ENCODE assay signal across 20 cellular contexts in genomic region chr20:56361888-56362287, GRCh38. TPM values are rescaled to one million over a fixed set of nuclear protein-coding genes. Genes with fewer than 3 reads are reported as not detected.
DNase-seq lines count a peak whose midpoint lies in the region; FAIRE-seq and TF ChIP-seq lines count a peak whose summit lies in the region.
"Had no signal": no experiment of that assay in that cellular context is flagged by ENCODE, and none has a peak within 500 bp of the region (broad histone marks: within the 10 kb centered on the region; RNA-seq: fewer than 3 reads in every experiment).

No MANE protein-coding gene starts in this region.

- H3K27ac ChIP-seq in CD8-positive, alpha-beta memory T cell (ENCODE audit: low read depth, low read length), result peak overlapping the region; percentile 48
- no peak overlapping the region for H3K27ac ChIP-seq in endothelial cell of umbilical vein (ENCODE audit: insufficient read depth, low read depth, low read length)
- H3K27ac ChIP-seq: BLaER1 had no signal

- POLR2A ChIA-PET in CD8-positive, alpha-beta memory T cell (lab: Charles Lee), result no interaction called here
- POLR2A ChIA-PET in endothelial cell of umbilical vein (lab: Charles Lee), result no interaction called here

- peaks cover 0 to 36% (median 11%) of the 10 kb centered on the region in 3 donors for H3K36me3 Mint-ChIP-seq in CD8-positive, alpha-beta memory T cell
- H3K36me3 Mint-ChIP-seq in neural crest cell (ENCODE audit: low read depth), result peaks cover 3% of the 10 kb centered on the region

- H3K79me2 ChIP-seq in endothelial cell of umbilical vein (ENCODE audit: control insufficient read depth, insufficient read depth, low read length), result peaks cover 2% of the 10 kb centered on the region

- no peaks in the 10 kb centered on the region for H3K9me3 ChIP-seq in CD8-positive, alpha-beta memory T cell (ENCODE audit: low read length)
- H3K9me3 ChIP-seq in endothelial cell of umbilical vein (replicated peaks; ENCODE audit: control insufficient read depth, insufficient read depth, low read length), result no peaks in the 10 kb centered on the region
- H3K9me3 ChIP-seq: BLaER1 had no signal

- TF ChIP-seq POLR2A in endothelial cell of umbilical vein (IDR thresholded peaks at IDR 0.05; ENCODE audit: low read depth, low read length), result no peak

- no peaks in the 10 kb centered on the region for H3K27me3 Mint-ChIP-seq in CD8-positive, alpha-beta memory T cell
- no peaks in the 10 kb centered on the region for H3K27me3 Mint-ChIP-seq in neural crest cell (ENCODE audit: low read depth)

- no peak for TF ChIP-seq CTCF in endothelial cell of umbilical vein (IDR thresholded peaks at IDR 0.05; ENCODE audit: extremely low read depth in 1 of 2, insufficient read depth in 1 of 2, low read depth in 1 of 2, low read length in 2 of 2)
- TF ChIP-seq CTCF in neural crest cell (conservative IDR thresholded peaks at IDR 0.05), result no peak

- CTCF ChIA-PET in CD8-positive, alpha-beta memory T cell (lab: Charles Lee), result no interaction called here
- CTCF ChIA-PET in endothelial cell of umbilical vein (lab: Charles Lee), result no interaction called here

- no TSS peak for BruUV-seq in endothelial cell of umbilical vein (replicated peaks; lab: Mats Ljungman, UMichigan)

- H3K4me2 ChIP-seq in endothelial cell of umbilical vein (ENCODE audit: insufficient read depth, low read length), result no peak overlapping the region
- H3K4me2 ChIP-seq: BLaER1 had no signal

- H3K36me3 ChIP-seq in CD8-positive, alpha-beta memory T cell (ENCODE audit: insufficient read depth, low read length), result no peaks in the 10 kb centered on the region
- H3K36me3 ChIP-seq in endothelial cell of umbilical vein (ENCODE audit: control insufficient read depth in 2 of 2, extremely low read depth in 1 of 2, insufficient read depth in 2 of 2, low read length in 2 of 2), result no peaks in the 10 kb centered on the region

- intact Hi-C loops in endothelial cell of umbilical vein (cut with micrococcal nuclease), result no loop called here

- H4K20me1 ChIP-seq in endothelial cell of umbilical vein (replicated peaks; ENCODE audit: control insufficient read depth, extremely low read depth, insufficient read depth, low read length), result no peaks in the 10 kb centered on the region
- H4K20me1 ChIP-seq: BLaER1 had no signal

- peaks cover 18 to 30% (median 23%) of the 10 kb centered on the region in 3 donors for H3K4me1 Mint-ChIP-seq in CD8-positive, alpha-beta memory T cell
- H3K4me1 Mint-ChIP-seq in neural crest cell, result peaks cover 30% of the 10 kb centered on the region

- no peak for DNase-seq in CD8-positive, alpha-beta memory T cell
- peak; percentile 14 for DNase-seq in OCI-M1 (lab: John Stamatoyannopoulos, UW)
- DNase-seq in endothelial cell of umbilical vein (ENCODE audit: low read depth, low spot score), result no peak
- no peak for DNase-seq in neural crest cell (ENCODE audit: low read depth, low spot score)
- DNase-seq in activated naive CD4-positive, alpha-beta T cell treated with Interleukin-2 at 50 U/mL for 16 hours, result no peak
- DNase-seq in stimulated activated naive CD4-positive, alpha-beta T cell treated with Interleukin-2 at 50 U/mL for 16 hours (lab: John Stamatoyannopoulos, UW), result no peak
- DNase-seq in activated CD4-positive, CD25-positive, alpha-beta regulatory T cell (lab: John Stamatoyannopoulos, UW), result no peak
- DNase-seq: 8988T; CD8-positive, alpha-beta T cell; COR-L47; DMS 273 treated with DMSO at 0.1 percent for 48 hours; DMS53; DND-41; EL; GOT3; H7; HFFc6 had no signal

- no peak for FAIRE-seq in endothelial cell of umbilical vein (lab: Jason Lieb, UNC)
- FAIRE-seq: GM12878 had no signal

- H3K27ac Mint-ChIP-seq in CD8-positive, alpha-beta memory T cell, result no peak overlapping the region
- no peak overlapping the region for H3K27ac Mint-ChIP-seq in neural crest cell (ENCODE audit: unreplicated experiment)
- H3K27ac Mint-ChIP-seq: CD8-positive, alpha-beta T cell had no signal

- no peaks in the 10 kb centered on the region for H3K9me3 Mint-ChIP-seq in CD8-positive, alpha-beta memory T cell
- no peaks in the 10 kb centered on the region for H3K9me3 Mint-ChIP-seq in neural crest cell
- H3K9me3 Mint-ChIP-seq: CD8-positive, alpha-beta T cell; HFFc6 had no signal

- H3K9ac ChIP-seq in endothelial cell of umbilical vein (replicated peaks; ENCODE audit: extremely low read depth, insufficient read depth, low read length), result no peak overlapping the region
- H3K9ac ChIP-seq: BLaER1 had no signal

- peaks cover 14% of the 10 kb centered on the region for H3K4me1 ChIP-seq in CD8-positive, alpha-beta memory T cell (ENCODE audit: insufficient read depth, low read length)
- peaks cover 6% of the 10 kb centered on the region for H3K4me1 ChIP-seq in endothelial cell of umbilical vein (ENCODE audit: control insufficient read depth, extremely low read depth, insufficient read depth, low read length)

- H3K4me3 ChIP-seq in CD8-positive, alpha-beta memory T cell (ENCODE audit: low read length), result no peak overlapping the region
- H3K4me3 ChIP-seq in endothelial cell of umbilical vein (replicated peaks in 1 of 3; ENCODE audit: insufficient read depth in 1 of 3, low read depth in 1 of 3, low read length in 3 of 3), result no peak overlapping the region
- H3K4me3 ChIP-seq: BLaER1, GM12878 had no signal

- dilution Hi-C loops in endothelial cell of umbilical vein (cut with MboI; ENCODE audit: extremely low pct_ligation_motif_present, low sequenced_read_pairs), result no loop called here

- peak overlapping the region in 1 of 7 donors; percentile 54 for H3K4me3 Mint-ChIP-seq in CD8-positive, alpha-beta memory T cell
- peak overlapping the region; percentile 69 for H3K4me3 Mint-ChIP-seq in neural crest cell
- H3K4me3 Mint-ChIP-seq: CD14-positive monocyte had no signal

- H3K9me1 ChIP-seq in endothelial cell of umbilical vein (replicated peaks; ENCODE audit: control insufficient read depth, extremely low read depth, insufficient read depth, low read length), result no peaks in the 10 kb centered on the region

- no peak overlapping the region for H2AFZ ChIP-seq in endothelial cell of umbilical vein (ENCODE audit: low read depth, low read length)

- no peaks in the 10 kb centered on the region for H3K27me3 ChIP-seq in CD8-positive, alpha-beta memory T cell (ENCODE audit: insufficient read depth, low read length, poor library complexity, severe bottlenecking)
- H3K27me3 ChIP-seq in endothelial cell of umbilical vein (ENCODE audit: control insufficient read depth in 2 of 2, insufficient read depth in 2 of 2, low read length in 2 of 2), result peaks cover 3% of the 10 kb centered on the region in 2 experiments
- H3K27me3 ChIP-seq: BLaER1 had no signal

TF ChIP-seq in endothelial cell of umbilical vein, 7 proteins besides CTCF, POLR2A, EP300 and RAD21 (continues in another document):
- peak; percentile 9 for TF ChIP-seq FOS (IDR thresholded peaks at IDR 0.05; ENCODE audit: borderline replicate concordance, insufficient read depth, low read length)

RNA-seq across cellular contexts. Expression of gene FAM210B, which starts 3.1 kb away (rescaled TPM):
- 1 to 10 TPM; 6.3 to 6.7 TPM for total RNA-seq in CD8-positive, alpha-beta memory T cell
- polyA plus RNA-seq in CD8-positive, alpha-beta memory T cell, result 31.8 TPM
- total RNA-seq in endothelial cell of umbilical vein, result 37.6 and 44.5 TPM in 2 replicates
- 20.6 and 24.6 TPM in 2 replicates for polyA plus RNA-seq in endothelial cell of umbilical vein
- 27.2 and 28.0 TPM in 2 replicates for polyA plus RNA-seq in endothelial cell of umbilical vein (2011; cell fraction: cytosol; rRNA removed)
- 8.3 and 8.8 TPM in 2 replicates for polyA plus RNA-seq in endothelial cell of umbilical vein (2011; cell fraction: nucleus; rRNA removed)
- polyA plus RNA-seq in endothelial cell of umbilical vein (2012), result 53.8 and 54.3 TPM in 2 replicates
- 24.2 and 29.9 TPM in 2 replicates for polyA minus RNA-seq in endothelial cell of umbilical vein
- polyA minus RNA-seq in endothelial cell of umbilical vein (2011; cell fraction: cytosol; rRNA and poly(A)+ RNA removed), result 10.0 TPM
- polyA minus RNA-seq in endothelial cell of umbilical vein (2011; cell fraction: nucleus; rRNA and poly(A)+ RNA removed), result 9.2 and 10.1 TPM in 2 replicates
- 30.8 and 33.2 TPM in 2 replicates for total RNA-seq in neural crest cell

RNA-seq across cellular contexts. Expression of gene AURKA, which starts 30.1 kb away (rescaled TPM):
- total RNA-seq in CD8-positive, alpha-beta memory T cell, result 10 to 100 TPM; 49.2 to 50.8 TPM
- polyA plus RNA-seq in CD8-positive, alpha-beta memory T cell, result 1.7 TPM
- 56.9 and 57.6 TPM in 2 replicates for total RNA-seq in endothelial cell of umbilical vein
- polyA plus RNA-seq in endothelial cell of umbilical vein, result 27.3 and 33.1 TPM in 2 replicates
- polyA plus RNA-seq in endothelial cell of umbilical vein (2011; cell fraction: cytosol; rRNA removed), result 41.0 and 42.5 TPM in 2 replicates
- polyA plus RNA-seq in endothelial cell of umbilical vein (2011; cell fraction: nucleus; rRNA removed), result 19.0 and 28.6 TPM in 2 replicates
- 29.7 and 55.3 TPM in 2 replicates for polyA plus RNA-seq in endothelial cell of umbilical vein (2012)
- 21.5 and 27.3 TPM in 2 replicates for polyA minus RNA-seq in endothelial cell of umbilical vein
- polyA minus RNA-seq in endothelial cell of umbilical vein (2011; cell fraction: cytosol; rRNA and poly(A)+ RNA removed), result 90.4 TPM
- 9.5 and 12.6 TPM in 2 replicates for polyA minus RNA-seq in endothelial cell of umbilical vein (2011; cell fraction: nucleus; rRNA and poly(A)+ RNA removed)
- total RNA-seq in neural crest cell, result 60.3 and 65.2 TPM in 2 replicates

RNA-seq across cellular contexts. Expression of gene CSTF1, which starts 30.6 kb away (rescaled TPM):
- 10 to 100 TPM; 54.2 to 54.7 TPM for total RNA-seq in CD8-positive, alpha-beta memory T cell
- polyA plus RNA-seq in CD8-positive, alpha-beta memory T cell, result 37.0 TPM
- 32.9 and 39.6 TPM in 2 replicates for total RNA-seq in endothelial cell of umbilical vein
- 49.3 and 51.7 TPM in 2 replicates for polyA plus RNA-seq in endothelial cell of umbilical vein
- polyA plus RNA-seq in endothelial cell of umbilical vein (2011; cell fraction: cytosol; rRNA removed), result 38.8 and 41.4 TPM in 2 replicates
- 33.5 and 34.2 TPM in 2 replicates for polyA plus RNA-seq in endothelial cell of umbilical vein (2011; cell fraction: nucleus; rRNA removed)
- polyA plus RNA-seq in endothelial cell of umbilical vein (2012), result 33.9 and 43.3 TPM in 2 replicates
- 81.1 and 103 TPM in 2 replicates for polyA minus RNA-seq in endothelial cell of umbilical vein
- 56.4 TPM for polyA minus RNA-seq in endothelial cell of umbilical vein (2011; cell fraction: cytosol; rRNA and poly(A)+ RNA removed)
- 19.8 and 31.0 TPM in 2 replicates for polyA minus RNA-seq in endothelial cell of umbilical vein (2011; cell fraction: nucleus; rRNA and poly(A)+ RNA removed)
- 51.9 and 52.7 TPM in 2 replicates for total RNA-seq in neural crest cell

RNA-seq across cellular contexts. Expression of gene CASS4, which starts 50.2 kb away (rescaled TPM):
- 1 to 10 TPM; 3.7 TPM for total RNA-seq in CD8-positive, alpha-beta memory T cell
- 5.6 TPM for polyA plus RNA-seq in CD8-positive, alpha-beta memory T cell
- total RNA-seq in endothelial cell of umbilical vein (not detected in 2 replicates), neural crest cell (0.14 and 0.16 TPM in 2 replicates)
- polyA plus RNA-seq in endothelial cell of umbilical vein, result not detected in 2 replicates
- polyA plus RNA-seq in endothelial cell of umbilical vein (2011; cell fraction: cytosol; rRNA removed), result not detected in 2 replicates
- 0.06 TPM in 1 of 2 replicates, not detected in the other for polyA plus RNA-seq in endothelial cell of umbilical vein (2011; cell fraction: nucleus; rRNA removed)
- not detected in 2 replicates for polyA plus RNA-seq in endothelial cell of umbilical vein (2012)
- polyA minus RNA-seq in endothelial cell of umbilical vein, result 0.10 and 1.0 TPM in 2 replicates
- polyA minus RNA-seq in endothelial cell of umbilical vein (2011; cell fraction: cytosol; rRNA and poly(A)+ RNA removed), result not detected
- not detected in 2 replicates for polyA minus RNA-seq in endothelial cell of umbilical vein (2011; cell fraction: nucleus; rRNA and poly(A)+ RNA removed)
- total RNA-seq: H7 had no signal
